14 cellular contexts compared by ENCODE assay signal in genomic region chr1:160685266-160685665, GRCh38. TPM values are rescaled to one million over a fixed set of nuclear protein-coding genes. Genes with fewer than 3 reads are reported as not detected.
DNase-seq lines count a peak whose midpoint lies in the region; ATAC-seq and TF ChIP-seq lines count a peak whose summit lies in the region.
"Had no signal": no experiment of that assay in that cellular context is flagged by ENCODE, and none has a peak within 500 bp of the region (broad histone marks: within the 10 kb centered on the region; RNA-seq: fewer than 3 reads in every experiment).

No MANE protein-coding gene starts in this region.

- no peaks in the 10 kb centered on the region for H3K9me3 ChIP-seq in CD4-positive, alpha-beta memory T cell (ENCODE audit: control insufficient read depth in 1 of 2, low read length in 2 of 2)
- H3K9me3 ChIP-seq in upper lobe of left lung: no peaks in the 10 kb centered on the region
- H3K9me3 ChIP-seq: adrenal gland had no signal

- ATAC-seq in HG02759 (IDR thresholded peaks at IDR 0.05; ENCODE audit: unreplicated experiment): peak; percentile 46
- ATAC-seq in activated B cell treated with CpG ODN at 0.5 μM for 24 hours (ENCODE audit: low read depth): peak; percentile 46
- ATAC-seq in naive B cell (ENCODE audit: low read depth in 2 of 2): no peak
- ATAC-seq in upper lobe of left lung (ENCODE audit: low FRiP score in 2 of 2): no peak
- ATAC-seq in Right ventricle myocardium inferior: no peak
- ATAC-seq: esophagus mucosa had no signal

- peaks cover 82% of the 10 kb centered on the region for H3K4me1 ChIP-seq in CD4-positive, alpha-beta memory T cell (ENCODE audit: insufficient read depth, low read length)
- peaks cover 0 to 14% (median 6%) of the 10 kb centered on the region in 4 donors for H3K4me1 ChIP-seq in upper lobe of left lung
- H3K4me1 ChIP-seq: adrenal gland had no signal

- no peak for TF ChIP-seq EP300 in upper lobe of left lung (IDR thresholded peaks at IDR 0.05)

- TF ChIP-seq CTCF in activated B cell treated with CpG ODN at 0.5 μM for 24 hours (IDR thresholded peaks at IDR 0.05): no peak
- no peak for TF ChIP-seq CTCF in upper lobe of left lung (IDR thresholded peaks at IDR 0.05)

- H3K27me3 Mint-ChIP-seq in CD4-positive, alpha-beta memory T cell: no peaks in the 10 kb centered on the region
- H3K27me3 Mint-ChIP-seq in activated B cell treated with CpG ODN at 0.5 μM for 24 hours: no peaks in the 10 kb centered on the region
- no peaks in the 10 kb centered on the region for H3K27me3 Mint-ChIP-seq in naive B cell

- H3K4me3 Mint-ChIP-seq in CD4-positive, alpha-beta memory T cell: peak overlapping the region in 7 of 8 donors; percentile 31 to 62 (median 56)
- peak overlapping the region; percentile 21 for H3K4me3 Mint-ChIP-seq in activated B cell treated with CpG ODN at 0.5 μM for 24 hours
- peak overlapping the region in 5 of 8 donors; percentile 13 to 54 (median 41) for H3K4me3 Mint-ChIP-seq in naive B cell

- CTCF ChIA-PET in CD4-positive, alpha-beta memory T cell (lab: Charles Lee; ENCODE audit: partially characterized antibody): interaction anchor here (0.8 to 15.8 kb wide), 8 partner anchors 10 to 81 kb away, joined by 3 to 310 read pairs (median 10); no protein-coding TSS in a partner anchor
- CTCF ChIA-PET in activated B cell treated with CpG ODN at 0.5 μM for 24 hours (lab: Charles Lee): interaction anchor here (1.2 to 1.7 kb wide), 3 partner anchors 10 to 41 kb away, joined by 3 to 10 read pairs (median 5); no protein-coding TSS in a partner anchor

- TF ChIP-seq POLR2A in upper lobe of left lung (IDR thresholded peaks at IDR 0.05): no peak

- H3K4me1 Mint-ChIP-seq in CD4-positive, alpha-beta memory T cell: peaks cover 70 to 97% (median 82%) of the 10 kb centered on the region in 4 donors
- peaks cover 80% of the 10 kb centered on the region for H3K4me1 Mint-ChIP-seq in activated B cell treated with CpG ODN at 0.5 μM for 24 hours
- H3K4me1 Mint-ChIP-seq in naive B cell: peaks cover 54 to 82% (median 71%) of the 10 kb centered on the region in 3 donors

- peak overlapping the region; percentile 87 to 97 (median 91) for H3K27ac Mint-ChIP-seq in CD4-positive, alpha-beta memory T cell
- H3K27ac Mint-ChIP-seq in activated B cell treated with CpG ODN at 0.5 μM for 24 hours (peak overlapping the region; percentile 78), naive B cell (peak overlapping the region; percentile 61 to 94 (median 90))

- DNase-seq in CD4-positive, alpha-beta memory T cell: no peak
- no peak for DNase-seq in activated B cell treated with CpG ODN at 0.5 μM for 24 hours
- no peak for DNase-seq in naive B cell
- no peak for DNase-seq in AG08395 (ENCODE audit: low spot score)
- no peak for DNase-seq in upper lobe of left lung
- no peak for DNase-seq in Right ventricle myocardium inferior (ENCODE audit: missing footprints)
- DNase-seq: adrenal gland; C1 segment of cervical spinal cord; kidney; stimulated activated CD4-positive, alpha-beta T cell treated with anti-CD3 and anti-CD28 coated beads, Interleukin-12 subunit alpha, Interleukin-12 subunit beta, amount 100 ng/mL, for 4 hours; T-helper 9 cell had no signal

- peaks cover 31% of the 10 kb centered on the region for H3K36me3 ChIP-seq in CD4-positive, alpha-beta memory T cell (ENCODE audit: insufficient read depth, low read length)
- H3K36me3 ChIP-seq in upper lobe of left lung: no peaks in the 10 kb centered on the region
- H3K36me3 ChIP-seq: adrenal gland had no signal

- POLR2A ChIA-PET in CD4-positive, alpha-beta memory T cell (lab: Charles Lee; ENCODE audit: partially characterized antibody): interaction anchor here (1.3 to 7.5 kb wide), 5 partner anchors 12 to 83 kb away, joined by 3 to 85 read pairs (median 6); partner anchors contain the start of gene CD48
- POLR2A ChIA-PET in activated B cell treated with CpG ODN at 0.5 μM for 24 hours (lab: Charles Lee): interaction anchor here (1.4 to 1.8 kb wide), 2 partner anchors 22 to 26 kb away, joined by 4 to 7 read pairs; partner anchors contain the start of gene CD48

- intact Hi-C loops in CD4-positive, alpha-beta memory T cell (cut with micrococcal nuclease): no loop called here
- intact Hi-C loops in activated B cell treated with CpG ODN at 0.5 μM for 24 hours (cut with micrococcal nuclease) (loop anchor here (2.0 kb wide), 1 partner anchor 20 kb away; no protein-coding TSS in a partner anchor), Right ventricle myocardium inferior (cut with DNase I) (no loop called here)

- H3K9me3 Mint-ChIP-seq in CD4-positive, alpha-beta memory T cell: peaks cover 0 to 13% (median 2%) of the 10 kb centered on the region in 8 donors
- H3K9me3 Mint-ChIP-seq in activated B cell treated with CpG ODN at 0.5 μM for 24 hours (peaks cover 9% of the 10 kb centered on the region), naive B cell (peaks cover 4 to 15% (median 8%) of the 10 kb centered on the region in 7 donors)

- peaks cover 71 to 93% of the 10 kb centered on the region in 2 donors for H3K36me3 Mint-ChIP-seq in CD4-positive, alpha-beta memory T cell
- H3K36me3 Mint-ChIP-seq in activated B cell treated with CpG ODN at 0.5 μM for 24 hours (ENCODE audit: low read depth) (peaks cover 99% of the 10 kb centered on the region), naive B cell (peaks cover 46 to 66% of the 10 kb centered on the region in 2 donors)

- no peak overlapping the region for H3K4me3 ChIP-seq in CD4-positive, alpha-beta memory T cell (ENCODE audit: low read length in 2 of 2)
- no peak overlapping the region for H3K4me3 ChIP-seq in upper lobe of left lung
- H3K4me3 ChIP-seq: adrenal gland had no signal

- H3K27ac ChIP-seq in CD4-positive, alpha-beta memory T cell (ENCODE audit: low read depth, low read length): peak overlapping the region; percentile 55
- no peak overlapping the region for H3K27ac ChIP-seq in upper lobe of left lung
- H3K27ac ChIP-seq: adrenal gland had no signal

- H3K27me3 ChIP-seq in CD4-positive, alpha-beta memory T cell (ENCODE audit: insufficient read depth, low read length): no peaks in the 10 kb centered on the region
- H3K27me3 ChIP-seq in upper lobe of left lung: no peaks in the 10 kb centered on the region
- H3K27me3 ChIP-seq: adrenal gland had no signal

RNA-seq across cellular contexts. Expression of gene CD48, which starts 26.4 kb away (rescaled TPM):
- 100 to 1,000 TPM; 301 to 329 TPM for total RNA-seq in CD4-positive, alpha-beta memory T cell
- 100 to 1,000 TPM; 228 to 246 TPM for polyA plus RNA-seq in CD4-positive, alpha-beta memory T cell
- 200 and 202 TPM in 2 replicates for total RNA-seq in activated B cell treated with CpG ODN at 0.5 μM for 24 hours
- polyA plus RNA-seq in naive B cell (ENCODE audit: low read depth in 6 of 6): 100 to 1,000 TPM; 129 to 163 (median 153) TPM
- 10 to 100 TPM in 5 of 6 donors, 1 to 10 TPM in 1; 9.4 to 32.1 (median 16.3) TPM for total RNA-seq in upper lobe of left lung
- 2.0 TPM for total RNA-seq in Right ventricle myocardium inferior
- total RNA-seq: Daoy had no signal

RNA-seq across cellular contexts. Expression of gene SLAMF1, which starts 38.4 kb away (rescaled TPM):
- 10 to 100 TPM; 59.8 to 59.9 TPM for total RNA-seq in CD4-positive, alpha-beta memory T cell
- 10 to 100 TPM; 21.4 to 62.5 TPM for polyA plus RNA-seq in CD4-positive, alpha-beta memory T cell
- total RNA-seq in activated B cell treated with CpG ODN at 0.5 μM for 24 hours (85.7 and 91.7 TPM in 2 replicates), upper lobe of left lung (1 to 10 TPM in 4 of 6 donors, under 1 TPM in 2; 0.11 to 3.9 (median 1.5) TPM), Right ventricle myocardium inferior (0.24 TPM)
- 10 to 100 TPM; 18.9 to 36.6 (median 23.0) TPM for polyA plus RNA-seq in naive B cell (ENCODE audit: low read depth in 6 of 6)
- total RNA-seq: Daoy had no signal

RNA-seq across cellular contexts. Expression of gene SLAMF7, which starts 53.8 kb away (rescaled TPM):
- 1 to 10 TPM; 8.1 to 8.2 TPM for total RNA-seq in CD4-positive, alpha-beta memory T cell
- 1 to 10 TPM; 2.8 TPM for polyA plus RNA-seq in CD4-positive, alpha-beta memory T cell
- 99.2 and 119 TPM in 2 replicates for total RNA-seq in activated B cell treated with CpG ODN at 0.5 μM for 24 hours
- 1 to 10 TPM in 5 of 6 donors, not detected in 1; 1.2 to 5.3 (median 3.0) TPM for polyA plus RNA-seq in naive B cell (ENCODE audit: low read depth in 6 of 6)
- total RNA-seq in upper lobe of left lung: 10 to 100 TPM in 2 of 6 donors, 1 to 10 TPM in 3, under 1 TPM in 1; 0.67 to 17.2 (median 3.5) TPM
- 0.46 TPM for total RNA-seq in Right ventricle myocardium inferior

Comparison
In these comparisons a context has a peak if more than half of its experiments do, and no peak if none do; other contexts are left out.
1. ATAC-seq: peak in HG02759 (single experiment) and activated B cell treated with CpG ODN at 0.5 μM for 24 hours (single experiment); none in naive B cell (0 of 2), upper lobe of left lung (0 of 2) and Right ventricle myocardium inferior (single experiment).
2. RNA of gene SLAMF1, which starts 38.4 kb away (total RNA-seq): 85.7 to 91.7 TPM in activated B cell treated with CpG ODN at 0.5 μM for 24 hours and 59.8 to 59.9 TPM in CD4-positive, alpha-beta memory T cell; 0.11 to 3.9 TPM in upper lobe of left lung and 0.24 TPM in Right ventricle myocardium inferior (single experiment); every median in the first group is over 10 times any median in the second.
3. Peak in every context shown above with its lines, with median percentiles within 50 percentile points of each other: H3K27ac Mint-ChIP-seq and H3K4me3 Mint-ChIP-seq.